ENCODE assay signal across 34 cellular contexts in genomic region chr1:55279627-55280026, GRCh38.
"Had no signal": no experiment of that assay in that cellular context is flagged by ENCODE, and none has a peak within 500 bp of the region (broad histone marks: within the 10 kb centered on the region; RNA-seq: fewer than 3 reads in every experiment).

No MANE protein-coding gene starts in this region.

- H3K27me3 ChIP-seq: MG63 had no signal

- H3K36me3 ChIP-seq: MG63 had no signal

- H3K9me3 ChIP-seq: MG63 had no signal

- H3K4me3 ChIP-seq: MG63 had no signal

- DNase-seq: Karpas-422, Kasumi-1, MG63, MM.1S, MV-4-11, NCI-H1048, NCI-H1092, NCI-H1092 treated with DMSO at 0.1 percent for 48 hours, NCI-H1105, NCI-H1105 treated with DMSO at 0.1 percent for 48 hours, NCI-H1417, NCI-H1417 treated with DMSO at 0.1 percent for 48 hours, NCI-H1436, NCI-H1436 treated with DMSO at 0.1 percent for 48 hours, NCI-H146, NCI-H1694, NCI-H1694 treated with DMSO at 0.1 percent for 48 hours, NCI-H187, NCI-H187 treated with DMSO at 0.1 percent for 48 hours, NCI-H1930, NCI-H2029, NCI-H2029 treated with DMSO at 0.1 percent for 48 hours, NCI-H2081, NCI-H2081 treated with DMSO at 0.1 percent for 48 hours, NCI-H2107, NCI-H2171, NCI-H2171 treated with DMSO at 0.1 percent for 48 hours, NCI-H2227 treated with DMSO at 0.1 percent for 48 hours, NCI-H226, NCI-H345, NCI-H446, NCI-H446 treated with DMSO at 0.1 percent for 48 hours, NCI-H510A, NCI-H510A treated with DMSO at 0.1 percent for 48 hours had no signal
